In the genomic region with DNA sequence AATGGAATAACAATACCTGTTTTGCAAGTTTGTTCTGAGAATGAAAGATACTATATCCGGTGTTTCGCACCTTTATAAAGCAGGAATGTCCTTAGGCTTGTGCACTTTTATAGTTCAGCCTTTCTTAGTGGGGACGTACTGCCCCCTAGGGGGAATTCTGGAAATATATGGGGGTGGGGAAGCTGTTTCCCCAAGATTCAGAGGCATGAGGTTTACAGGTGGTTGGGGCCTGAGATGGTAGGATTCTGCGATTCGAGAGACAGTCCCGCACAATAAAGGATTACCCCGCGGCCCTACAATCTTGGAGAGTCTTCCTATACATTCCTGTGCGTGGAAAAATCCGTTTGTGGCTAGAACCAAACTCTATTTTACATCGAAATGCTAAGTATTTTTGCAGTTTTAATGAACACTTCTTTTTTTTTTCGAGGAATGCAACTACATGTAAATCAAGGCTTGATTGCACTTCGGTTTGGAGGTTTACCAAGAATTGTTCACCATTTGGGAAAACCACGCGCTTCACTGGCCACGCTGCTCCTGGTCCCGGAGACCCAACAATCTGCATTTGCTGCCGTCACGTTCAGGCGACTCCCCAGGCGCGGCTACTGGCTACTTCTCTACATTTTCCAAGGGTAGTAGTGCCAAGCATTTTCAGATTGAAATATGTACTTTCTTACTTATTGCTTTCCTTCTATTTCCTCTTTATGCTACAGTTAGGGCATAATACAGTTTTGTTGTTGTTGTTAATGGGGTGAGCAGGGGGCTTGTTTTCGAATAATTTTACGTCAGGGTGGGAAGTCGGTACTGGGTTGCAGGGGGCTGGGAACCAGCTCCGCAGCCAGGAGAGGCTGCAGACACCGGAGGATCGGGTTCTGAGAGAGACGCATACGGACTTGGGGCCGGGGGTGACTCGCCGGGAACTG, we compare ENCODE assay signal across 8 cellular contexts. TPM values are rescaled to one million over a fixed set of nuclear protein-coding genes. Genes with fewer than 3 reads are reported as not detected.
A peak's percentile ranks its signal among the peaks of the same experiment; 100 is the strongest.
DNase-seq lines count a peak whose midpoint lies in the region; ATAC-seq and TF ChIP-seq lines count a peak whose summit lies in the region.

No MANE protein-coding gene starts in this region.

- CTCF ChIA-PET in CD4-positive, alpha-beta T cell (lab: Charles Lee), result interaction anchor here (0.5 to 1.7 kb wide), 17 partner anchors 15 to 524 kb away, joined by 3 to 8 read pairs (median 4); a partner anchor contains a TSS
- CTCF ChIA-PET in Panc1 (lab: Charles Lee), result interaction anchor here (0.5 to 1.5 kb wide), 5 partner anchors 127 to 232 kb away, joined by 3 to 5 read pairs (median 3); no protein-coding TSS in a partner anchor

- H3K27ac ChIP-seq in CD4-positive, alpha-beta T cell (ENCODE audit: low read depth, low read length), result no peak overlapping the region
- H3K27ac ChIP-seq in Panc1 (ENCODE audit: low read length), result no peak overlapping the region
- peak overlapping the region; percentile 7 to 34 for H3K27ac ChIP-seq in thoracic aorta

- intact Hi-C loops in CD4-positive, alpha-beta T cell (cut with DNase I, micrococcal nuclease), result loop anchor here (1.0 to 10.0 kb wide), 9 partner anchors 64 to 1003 kb away; a partner anchor contains a TSS
- intact Hi-C loops in Panc1 (cut with micrococcal nuclease; ENCODE audit: unreplicated experiment), result loop anchor here (2.0 to 5.0 kb wide), 3 partner anchors 131 to 313 kb away; no protein-coding TSS in a partner anchor
- intact Hi-C loops in activated T-helper 2 cell treated with anti-CD3 and anti-CD28 coated beads, Interferon-gamma antibody, Interleukin-2, Interleukin-4, amounts not matched to agents 10 μg/mL and 5 μg/mL and 100 μg/mL, durations not matched to agents 14 hours and 24 hours and 36 hours (cut with micrococcal nuclease), result loop anchor here (1.0 to 5.0 kb wide), 6 partner anchors 67 to 1001 kb away; a partner anchor contains a TSS

- no peaks in the 10 kb centered on the region for H3K9me3 ChIP-seq in CD4-positive, alpha-beta T cell (ENCODE audit: control insufficient read depth, low read length)
- H3K9me3 ChIP-seq in Panc1 (ENCODE audit: control insufficient read depth, insufficient read depth, low read depth, low read length) (no peaks in the 10 kb centered on the region), thoracic aorta (no peaks in the 10 kb centered on the region)

- in situ Hi-C loops in Panc1 (cut with HindIII; ENCODE audit: low pct_unique_long_range_greater_than_20kb, low sequenced_read_pairs), result no loop called here

- H3K36me3 ChIP-seq in Panc1 (ENCODE audit: control insufficient read depth, insufficient read depth, low read length) (peaks cover 2% of the 10 kb centered on the region; the same call in 1 of the 2 replicates), thoracic aorta (peaks cover 2% of the 10 kb centered on the region)

- H3K36me3 Mint-ChIP-seq in CD4-positive, alpha-beta T cell (ENCODE audit: low read depth), result peaks cover 22% of the 10 kb centered on the region
- H3K36me3 Mint-ChIP-seq in activated T-helper 2 cell treated with anti-CD3 and anti-CD28 coated beads, Interferon-gamma antibody, Interleukin-2, Interleukin-4, amounts not matched to agents 10 μg/mL and 5 μg/mL and 100 μg/mL, durations not matched to agents 14 hours and 24 hours and 36 hours (ENCODE audit: low read depth), result no peaks in the 10 kb centered on the region
- H3K36me3 Mint-ChIP-seq in nephron progenitor cell (ENCODE audit: low read depth), result peaks cover 33% of the 10 kb centered on the region

- peak; percentile 91 for TF ChIP-seq CTCF in CD4-positive, alpha-beta T cell (IDR thresholded peaks at IDR 0.05)
- TF ChIP-seq CTCF in Panc1 (IDR thresholded peaks at IDR 0.05) (peak; percentile 81), nephron progenitor cell (IDR thresholded peaks at IDR 0.05) (peak; percentile 81), thoracic aorta (IDR thresholded peaks at IDR 0.05) (peak; percentile 74)

- peak; percentile 67 for ATAC-seq in CD4-positive, alpha-beta T cell (ENCODE audit: poor library complexity)
- peak; percentile 15 for ATAC-seq in GM19455 (IDR thresholded peaks at IDR 0.05; ENCODE audit: unreplicated experiment)
- peak; percentile 83 for ATAC-seq in Panc1
- ATAC-seq in thoracic aorta (ENCODE audit: insufficient number of reproducible peaks, low FRiP score, low read depth), result peak; percentile 70

- peaks cover 20% of the 10 kb centered on the region for H3K4me1 Mint-ChIP-seq in CD4-positive, alpha-beta T cell (ENCODE audit: low read depth)
- H3K4me1 Mint-ChIP-seq in activated T-helper 2 cell treated with anti-CD3 and anti-CD28 coated beads, Interferon-gamma antibody, Interleukin-2, Interleukin-4, amounts not matched to agents 10 μg/mL and 5 μg/mL and 100 μg/mL, durations not matched to agents 14 hours and 24 hours and 36 hours (ENCODE audit: low read depth), result peaks cover 16% of the 10 kb centered on the region
- H3K4me1 Mint-ChIP-seq in nephron progenitor cell, result peaks cover 20% of the 10 kb centered on the region

- H3K4me3 ChIP-seq in Panc1 (ENCODE audit: low read depth in 2 of 2, low read length in 2 of 2) (peak overlapping the region; percentile 57 to 67), thoracic aorta (peak overlapping the region; percentile 75)

- BruUV-seq in Panc1 (replicated peaks; lab: Mats Ljungman, UMichigan), result no TSS peak

- no peaks in the 10 kb centered on the region for H3K9me3 Mint-ChIP-seq in CD4-positive, alpha-beta T cell
- no peaks in the 10 kb centered on the region for H3K9me3 Mint-ChIP-seq in activated T-helper 2 cell treated with anti-CD3 and anti-CD28 coated beads, Interferon-gamma antibody, Interleukin-2, Interleukin-4, amounts not matched to agents 10 μg/mL and 5 μg/mL and 100 μg/mL, durations not matched to agents 14 hours and 24 hours and 36 hours
- H3K9me3 Mint-ChIP-seq in nephron progenitor cell, result peaks cover 19% of the 10 kb centered on the region

- DNase-seq in CD4-positive, alpha-beta T cell, result peak; percentile 26 to 47 (median 38)
- DNase-seq in Panc1 (ENCODE audit: low read depth, low spot score) (peak; percentile 51), fibroblast of the conjunctiva (ENCODE audit: low read depth) (peak; percentile 42), nephron progenitor cell (peak; percentile 62), thoracic aorta (ENCODE audit: low spot score) (no peak)
- DNase-seq in activated T-helper 2 cell treated with anti-CD3 and anti-CD28 coated beads, Interferon-gamma antibody, Interleukin-2, Interleukin-4, amounts not matched to agents 10 μg/mL and 5 μg/mL and 100 μg/mL, durations not matched to agents 14 hours and 24 hours and 36 hours (ENCODE audit: low spot score), result peak; percentile 32

- H3K4me3 Mint-ChIP-seq in CD4-positive, alpha-beta T cell, result peak overlapping the region; percentile 76
- peak overlapping the region; percentile 71 for H3K4me3 Mint-ChIP-seq in activated T-helper 2 cell treated with anti-CD3 and anti-CD28 coated beads, Interferon-gamma antibody, Interleukin-2, Interleukin-4, amounts not matched to agents 10 μg/mL and 5 μg/mL and 100 μg/mL, durations not matched to agents 14 hours and 24 hours and 36 hours (ENCODE audit: low read depth)
- peak overlapping the region; percentile 90 for H3K4me3 Mint-ChIP-seq in nephron progenitor cell

- H3K27me3 ChIP-seq in CD4-positive, alpha-beta T cell (ENCODE audit: control insufficient read depth, insufficient read depth, low read length), result peaks cover 5% of the 10 kb centered on the region
- H3K27me3 ChIP-seq in Panc1 (ENCODE audit: control insufficient read depth, insufficient read depth, low read length), result no peaks in the 10 kb centered on the region
- H3K27me3 ChIP-seq in thoracic aorta (replicated peaks; ENCODE audit: insufficient read depth), result no peaks in the 10 kb centered on the region

- H3K27ac Mint-ChIP-seq in CD4-positive, alpha-beta T cell, result no peak overlapping the region
- no peak overlapping the region for H3K27ac Mint-ChIP-seq in activated T-helper 2 cell treated with anti-CD3 and anti-CD28 coated beads, Interferon-gamma antibody, Interleukin-2, Interleukin-4, amounts not matched to agents 10 μg/mL and 5 μg/mL and 100 μg/mL, durations not matched to agents 14 hours and 24 hours and 36 hours
- no peak overlapping the region for H3K27ac Mint-ChIP-seq in nephron progenitor cell

- no peaks in the 10 kb centered on the region for H3K27me3 Mint-ChIP-seq in CD4-positive, alpha-beta T cell
- peaks cover 19% of the 10 kb centered on the region for H3K27me3 Mint-ChIP-seq in activated T-helper 2 cell treated with anti-CD3 and anti-CD28 coated beads, Interferon-gamma antibody, Interleukin-2, Interleukin-4, amounts not matched to agents 10 μg/mL and 5 μg/mL and 100 μg/mL, durations not matched to agents 14 hours and 24 hours and 36 hours (ENCODE audit: low read depth)
- H3K27me3 Mint-ChIP-seq in nephron progenitor cell (ENCODE audit: low read depth, poor library complexity), result peaks cover 3% of the 10 kb centered on the region

- POLR2A ChIA-PET in CD4-positive, alpha-beta T cell (lab: Charles Lee), result interaction anchor here (1.1 to 1.3 kb wide), 3 partner anchors 95 to 232 kb away, joined by 3 to 6 read pairs (median 4); a partner anchor contains a TSS
- POLR2A ChIA-PET in Panc1 (lab: Charles Lee), result no interaction called here

- TF ChIP-seq RAD21 in Ishikawa (IDR thresholded peaks at IDR 0.05; ENCODE audit: low read depth), result peak; percentile 97

- H3K4me1 ChIP-seq in Panc1 (ENCODE audit: control insufficient read depth, insufficient read depth, low read length), result peaks cover 7% of the 10 kb centered on the region; the same call in 1 of the 2 replicates
- H3K4me1 ChIP-seq in thoracic aorta (ENCODE audit: control insufficient read depth in 1 of 2, low read depth in 2 of 2), result peaks cover 0 to 12% of the 10 kb centered on the region in 2 donors

- TF ChIP-seq EP300 in Ishikawa (IDR thresholded peaks at IDR 0.05; ENCODE audit: borderline replicate concordance), result 0 out of 2 replicates have a peak, but pooled peaks have one; percentile 7

TF ChIP-seq in Ishikawa, 13 proteins besides CTCF, POLR2A, EP300 and RAD21 (continues in another document):
- TF ChIP-seq TEAD4 (IDR thresholded peaks at IDR 0.05), result peak; percentile 53
- TF ChIP-seq, protein P1, sequence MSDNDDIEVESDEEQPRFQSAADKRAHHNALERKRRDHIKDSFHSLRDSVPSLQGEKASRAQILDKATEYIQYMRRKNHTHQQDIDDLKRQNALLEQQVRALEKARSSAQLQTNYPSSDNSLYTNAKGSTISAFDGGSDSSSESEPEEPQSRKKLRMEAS (IDR thresholded peaks at IDR 0.05), result peak; percentile 83
- TF ChIP-seq NFIC (IDR thresholded peaks at IDR 0.05), result no peak

RNA-seq across cellular contexts. Expression of a gene that starts 0.8 kb away (rescaled TPM):
- total RNA-seq in CD4-positive, alpha-beta T cell, result under 1 TPM in 1 of 2 experiments, not detected in 1; 0.08 TPM
- total RNA-seq in Panc1 (2021; ENCODE audit: unreplicated experiment) (0.08 TPM), thoracic aorta (under 1 TPM; 0.27 to 0.28 TPM)
- 0.24 TPM for polyA plus RNA-seq in Panc1 (2012; ENCODE audit: insufficient read length)
- total RNA-seq in activated T-helper 2 cell treated with anti-CD3 and anti-CD28 coated beads, Interferon-gamma antibody, Interleukin-2, Interleukin-4, amounts not matched to agents 10 μg/mL and 5 μg/mL and 100 μg/mL, durations not matched to agents 14 hours and 24 hours and 36 hours, result not detected in 2 replicates

RNA-seq across cellular contexts. Expression of a gene that starts 31.4 kb away (rescaled TPM):
- total RNA-seq in CD4-positive, alpha-beta T cell, result 1 to 10 TPM; 7.0 TPM
- 12.0 TPM for total RNA-seq in Panc1 (2021; ENCODE audit: unreplicated experiment)
- polyA plus RNA-seq in Panc1 (2012; ENCODE audit: insufficient read length), result 10.0 TPM
- total RNA-seq in activated T-helper 2 cell treated with anti-CD3 and anti-CD28 coated beads, Interferon-gamma antibody, Interleukin-2, Interleukin-4, amounts not matched to agents 10 μg/mL and 5 μg/mL and 100 μg/mL, durations not matched to agents 14 hours and 24 hours and 36 hours, result 9.4 and 10.0 TPM in 2 replicates
- total RNA-seq in thoracic aorta, result 10 to 100 TPM; 10.4 to 16.4 TPM

Comparison
In these comparisons a context has a peak if more than half of its experiments do, and no peak if none do; other contexts are left out.
1. ATAC-seq: peak in every context shown above with its lines; median percentile 83 in Panc1; 70 in thoracic aorta; 67 in CD4-positive, alpha-beta T cell; 15 in GM19455.
2. H3K27ac ChIP-seq: peak in thoracic aorta (2 of 2); none in CD4-positive, alpha-beta T cell (single experiment) and Panc1 (single experiment).
3. Peak in every context shown above with its lines, with median percentiles within 50 percentile points of each other: H3K4me3 Mint-ChIP-seq and CTCF ChIP-seq.